28 cellular contexts compared by ENCODE assay signal in genomic region chr3:60870396-60870795, GRCh38.
"Had no signal": no experiment of that assay in that cellular context is flagged by ENCODE, and none has a peak within 500 bp of the region (broad histone marks: within the 10 kb centered on the region; RNA-seq: fewer than 3 reads in every experiment).

No MANE protein-coding gene starts in this region.

- H3K4me1 ChIP-seq: pancreas, prostate gland, right lobe of liver, sigmoid colon, suprapubic skin, testis, tibial artery, transverse colon, upper lobe of right lung, uterus had no signal

- DNase-seq: naive thymus-derived CD4-positive, alpha-beta T cell; natural killer cell; nucleus accumbens; pancreas; right cardiac atrium; right lobe of liver; sigmoid colon; small intestine; stimulated activated CD4-positive, alpha-beta T cell treated with anti-CD3 and anti-CD28 coated beads, Interleukin-15, amount 100 ng/mL, for 24 hours; stimulated activated CD4-positive, alpha-beta T cell treated with anti-CD3 and anti-CD28 coated beads, Interleukin-2, amount 100 ng/mL, for 24 hours; stimulated activated CD4-positive, alpha-beta T cell treated with anti-CD3 and anti-CD28 coated beads, Interleukin-2, amount 100 ng/mL, for 48 hours; stimulated activated CD4-positive, alpha-beta T cell treated with anti-CD3 and anti-CD28 coated beads, Interleukin-4, amount 100 ng/mL, for 24 hours; stimulated activated naive B cell treated with anti-CD40 and anti-IgM and Interleukin-4, amounts not matched to agents 10 μg/mL and 1 μg/mL and 100 μg/mL, for 72 hours; stimulated activated naive CD4-positive, alpha-beta T cell treated with Interleukin-2 at 50 U/mL for 16 hours; substantia nigra; testis; tibial artery; transverse colon; upper lobe of right lung; uterus had no signal

- H3K27me3 Mint-ChIP-seq: naive thymus-derived CD4-positive, alpha-beta T cell; stimulated activated naive B cell treated with anti-CD40 and anti-IgM and Interleukin-4, amounts not matched to agents 10 μg/mL and 1 μg/mL and 100 μg/mL, for 72 hours; stimulated activated naive CD8-positive, alpha-beta T cell treated with anti-CD3 and anti-CD28 coated beads, Interleukin-15, Interleukin-2, amounts not matched to agents 100 ng/mL and 50 ng/mL, for 24 hours; type B pancreatic cell had no signal

- H3K27ac ChIP-seq: neutrophil, pancreas, prostate gland, right lobe of liver, sigmoid colon, suprapubic skin, testis, tibial artery, transverse colon, upper lobe of right lung, uterus had no signal

- H3K27me3 ChIP-seq: neutrophil, pancreas, right lobe of liver, sigmoid colon, suprapubic skin, testis, tibial artery, transverse colon, upper lobe of right lung, uterus had no signal

- H3K4me1 Mint-ChIP-seq: naive thymus-derived CD4-positive, alpha-beta T cell; natural killer cell; nephron; stimulated activated effector memory CD8-positive, alpha-beta T cell treated with anti-CD3 and anti-CD28 coated beads, Interleukin-12 subunit alpha, Interleukin-12 subunit beta, amount 100 ng/mL, for 72 hours had no signal

- H3K4me3 Mint-ChIP-seq: naive thymus-derived CD4-positive, alpha-beta T cell; natural killer cell; nephron; neural crest cell; stimulated activated effector memory CD8-positive, alpha-beta T cell treated with anti-CD3 and anti-CD28 coated beads, Interleukin-12 subunit alpha, Interleukin-12 subunit beta, amount 100 ng/mL, for 72 hours; stimulated activated naive B cell treated with anti-CD40 and anti-IgM and Interleukin-4, amounts not matched to agents 10 μg/mL and 1 μg/mL and 100 μg/mL, for 72 hours; stimulated activated naive CD8-positive, alpha-beta T cell treated with anti-CD3 and anti-CD28 coated beads, Interleukin-15, Interleukin-2, amounts not matched to agents 100 ng/mL and 50 ng/mL, for 24 hours; type B pancreatic cell had no signal

- H3K36me3 ChIP-seq: neutrophil, pancreas, prostate gland, right lobe of liver, sigmoid colon, suprapubic skin, tibial artery, transverse colon, upper lobe of right lung, uterus had no signal

- ATAC-seq: naive thymus-derived CD4-positive, alpha-beta T cell; natural killer cell; pancreas; right cardiac atrium; right lobe of liver; stimulated activated effector memory CD8-positive, alpha-beta T cell treated with anti-CD3 and anti-CD28 coated beads, Interleukin-12 subunit alpha, Interleukin-12 subunit beta, amount 100 ng/mL, for 72 hours; stimulated activated naive B cell treated with anti-CD40 and anti-IgM and Interleukin-4, amounts not matched to agents 10 μg/mL and 1 μg/mL and 100 μg/mL, for 72 hours; upper lobe of right lung had no signal

- H3K27ac Mint-ChIP-seq: naive thymus-derived CD4-positive, alpha-beta T cell; natural killer cell; nephron; stimulated activated effector memory CD8-positive, alpha-beta T cell treated with anti-CD3 and anti-CD28 coated beads, Interleukin-12 subunit alpha, Interleukin-12 subunit beta, amount 100 ng/mL, for 72 hours; stimulated activated naive B cell treated with anti-CD40 and anti-IgM and Interleukin-4, amounts not matched to agents 10 μg/mL and 1 μg/mL and 100 μg/mL, for 72 hours; stimulated activated naive CD8-positive, alpha-beta T cell treated with anti-CD3 and anti-CD28 coated beads, Interleukin-15, Interleukin-2, amounts not matched to agents 100 ng/mL and 50 ng/mL, for 24 hours; type B pancreatic cell had no signal

- H3K4me3 ChIP-seq: pancreas, prostate gland, right lobe of liver, sigmoid colon, suprapubic skin, testis, tibial artery, transverse colon, upper lobe of right lung, uterus had no signal

- H3K36me3 Mint-ChIP-seq: natural killer cell; stimulated activated effector memory CD8-positive, alpha-beta T cell treated with anti-CD3 and anti-CD28 coated beads, Interleukin-12 subunit alpha, Interleukin-12 subunit beta, amount 100 ng/mL, for 72 hours; stimulated activated naive B cell treated with anti-CD40 and anti-IgM and Interleukin-4, amounts not matched to agents 10 μg/mL and 1 μg/mL and 100 μg/mL, for 72 hours had no signal

- H3K9me3 ChIP-seq: neutrophil, pancreas, prostate gland, right lobe of liver, suprapubic skin, testis, tibial artery, upper lobe of right lung, uterus had no signal
